Comparison of ENCODE assay signal across 18 cellular contexts in genomic region chrY:19600711-19601110, GRCh38.
DNase-seq lines count a peak whose midpoint lies in the region; ATAC-seq lines count a peak whose summit lies in the region.
"Had no signal": no experiment of that assay in that cellular context is flagged by ENCODE, and none has a peak within 500 bp of the region (broad histone marks: within the 10 kb centered on the region; RNA-seq: fewer than 3 reads in every experiment).

No MANE protein-coding gene starts in this region.

- CTCF ChIA-PET in activated naive CD4-positive, alpha-beta T cell treated with anti-CD3 and anti-CD28 coated beads for 36 hours (lab: Charles Lee) = no interaction called here

- peak overlapping the region; percentile 22 for H3K27ac Mint-ChIP-seq in activated naive CD8-positive, alpha-beta T cell
- H3K27ac Mint-ChIP-seq in activated naive CD8-positive, alpha-beta T cell treated with anti-CD3 and anti-CD28 coated beads, Interleukin-2, amount 50 U/mL, for 24 hours = no peak overlapping the region
- H3K27ac Mint-ChIP-seq in activated naive CD4-positive, alpha-beta T cell treated with anti-CD3 and anti-CD28 coated beads for 36 hours = no peak overlapping the region
- H3K27ac Mint-ChIP-seq: activated CD4-positive, alpha-beta T cell treated with anti-CD3 and anti-CD28 coated beads, Interleukin-2, amount 10 ng/mL, durations not matched to agents 24 days and 14 days; activated T-helper 2 cell treated with anti-CD3 and anti-CD28 coated beads, Interferon-gamma antibody, Interleukin-2, Interleukin-4, amounts not matched to agents 10 μg/mL and 5 μg/mL and 100 μg/mL, durations not matched to agents 14 hours and 24 hours and 36 hours; H9; immature natural killer cell had no signal

- H3K9me3 Mint-ChIP-seq in activated naive CD8-positive, alpha-beta T cell (ENCODE audit: low read depth) = no peaks in the 10 kb centered on the region
- H3K9me3 Mint-ChIP-seq in activated naive CD8-positive, alpha-beta T cell treated with anti-CD3 and anti-CD28 coated beads, Interleukin-2, amount 50 U/mL, for 24 hours = no peaks in the 10 kb centered on the region
- H3K9me3 Mint-ChIP-seq in activated naive CD4-positive, alpha-beta T cell treated with anti-CD3 and anti-CD28 coated beads for 36 hours = no peaks in the 10 kb centered on the region
- H3K9me3 Mint-ChIP-seq: activated CD4-positive, alpha-beta T cell treated with anti-CD3 and anti-CD28 coated beads, Interleukin-2, amount 10 ng/mL, durations not matched to agents 24 days and 14 days; activated T-helper 2 cell treated with anti-CD3 and anti-CD28 coated beads, Interferon-gamma antibody, Interleukin-2, Interleukin-4, amounts not matched to agents 10 μg/mL and 5 μg/mL and 100 μg/mL, durations not matched to agents 14 hours and 24 hours and 36 hours; H9; immature natural killer cell had no signal

- ATAC-seq in activated naive CD8-positive, alpha-beta T cell treated with anti-CD3 and anti-CD28 coated beads, Interleukin-2, amount 50 U/mL, for 24 hours = no peak
- ATAC-seq in HG03196 (IDR thresholded peaks at IDR 0.05; ENCODE audit: unreplicated experiment) (peak; percentile 58), GM19035 (IDR thresholded peaks at IDR 0.05; ENCODE audit: unreplicated experiment) (no peak)
- ATAC-seq: K562 had no signal

- no peak for DNase-seq in activated naive CD8-positive, alpha-beta T cell treated with anti-CD3 and anti-CD28 coated beads, Interleukin-2, amount 50 U/mL, for 24 hours
- DNase-seq in amniotic epithelial cell (ENCODE audit: low read depth) (peak; percentile 56), kidney tubule cell (ENCODE audit: low spot score) (no peak), NCI-H524 treated with DMSO at 0.1 percent for 48 hours (lab: John Stamatoyannopoulos, UW) (no peak)
- no peak for DNase-seq in activated naive CD4-positive, alpha-beta T cell treated with anti-CD3 and anti-CD28 coated beads for 36 hours
- DNase-seq: activated CD4-positive, alpha-beta T cell treated with anti-CD3 and anti-CD28 coated beads, Interleukin-2, amount 10 ng/mL, durations not matched to agents 24 days and 14 days; H9; immature natural killer cell; NCI-H1694; NCI-H748 treated with DMSO at 0.1 percent for 48 hours; Right ventricle myocardium superior; stimulated activated CD4-positive, alpha-beta T cell treated with anti-CD3 and anti-CD28 coated beads, Interleukin-2, amount 100 ng/mL, for 48 hours; upper lobe of left lung had no signal

- H3K4me3 Mint-ChIP-seq in activated naive CD8-positive, alpha-beta T cell = no peak overlapping the region
- no peak overlapping the region for H3K4me3 Mint-ChIP-seq in activated naive CD8-positive, alpha-beta T cell treated with anti-CD3 and anti-CD28 coated beads, Interleukin-2, amount 50 U/mL, for 24 hours
- H3K4me3 Mint-ChIP-seq in activated naive CD4-positive, alpha-beta T cell treated with anti-CD3 and anti-CD28 coated beads for 36 hours = no peak overlapping the region
- H3K4me3 Mint-ChIP-seq: activated CD4-positive, alpha-beta T cell treated with anti-CD3 and anti-CD28 coated beads, Interleukin-2, amount 10 ng/mL, durations not matched to agents 24 days and 14 days; H9; immature natural killer cell had no signal

- H3K36me3 Mint-ChIP-seq in activated naive CD8-positive, alpha-beta T cell = peaks cover 3% of the 10 kb centered on the region
- H3K36me3 Mint-ChIP-seq in activated naive CD8-positive, alpha-beta T cell treated with anti-CD3 and anti-CD28 coated beads, Interleukin-2, amount 50 U/mL, for 24 hours (ENCODE audit: low read depth) = peaks cover 22% of the 10 kb centered on the region
- peaks cover 20% of the 10 kb centered on the region for H3K36me3 Mint-ChIP-seq in activated naive CD4-positive, alpha-beta T cell treated with anti-CD3 and anti-CD28 coated beads for 36 hours (ENCODE audit: low read depth)

- H3K4me1 Mint-ChIP-seq in activated naive CD8-positive, alpha-beta T cell (ENCODE audit: low read depth) = peaks cover 4% of the 10 kb centered on the region
- peaks cover 7% of the 10 kb centered on the region for H3K4me1 Mint-ChIP-seq in activated naive CD8-positive, alpha-beta T cell treated with anti-CD3 and anti-CD28 coated beads, Interleukin-2, amount 50 U/mL, for 24 hours
- H3K4me1 Mint-ChIP-seq in activated naive CD4-positive, alpha-beta T cell treated with anti-CD3 and anti-CD28 coated beads for 36 hours (ENCODE audit: low read depth) = peaks cover 2% of the 10 kb centered on the region
- H3K4me1 Mint-ChIP-seq: H9, immature natural killer cell had no signal

- intact Hi-C loops in activated naive CD4-positive, alpha-beta T cell treated with anti-CD3 and anti-CD28 coated beads for 36 hours (cut with micrococcal nuclease) = loop anchor here (2.0 kb wide), 1 partner anchor 34 kb away; no protein-coding TSS in a partner anchor

- H3K27me3 Mint-ChIP-seq in activated naive CD8-positive, alpha-beta T cell = no peaks in the 10 kb centered on the region
- no peaks in the 10 kb centered on the region for H3K27me3 Mint-ChIP-seq in activated naive CD8-positive, alpha-beta T cell treated with anti-CD3 and anti-CD28 coated beads, Interleukin-2, amount 50 U/mL, for 24 hours
- no peaks in the 10 kb centered on the region for H3K27me3 Mint-ChIP-seq in activated naive CD4-positive, alpha-beta T cell treated with anti-CD3 and anti-CD28 coated beads for 36 hours (ENCODE audit: low read depth)
- H3K27me3 Mint-ChIP-seq: activated CD4-positive, alpha-beta T cell treated with anti-CD3 and anti-CD28 coated beads, Interleukin-2, amount 10 ng/mL, durations not matched to agents 24 days and 14 days had no signal
